1 cellular context compared by ENCODE assay signal in genomic region chr20:63323298-63323820, GRCh38.
TF ChIP-seq lines count a peak whose summit lies in the region.

No MANE protein-coding gene starts in this region.

TF ChIP-seq in HepG2, 621 proteins besides CTCF, POLR2A, EP300 and RAD21:
- TF ChIP-seq ZNF263 (CRISPR knock-in tag; IDR thresholded peaks at IDR 0.05) (peak; percentile 69), REPIN1 (CRISPR knock-in tag; IDR thresholded peaks at IDR 0.05; ENCODE audit: borderline replicate concordance, low read depth) (no peak)
